ENCODE assay signal across 8 cellular contexts in genomic region chr7:4683884-4684565, GRCh38. TPM values are rescaled to one million over a fixed set of nuclear protein-coding genes. Genes with fewer than 3 reads are reported as not detected.
A peak's percentile ranks its signal among the peaks of the same experiment; 100 is the strongest.
DNase-seq lines count a peak whose midpoint lies in the region; ATAC-seq and TF ChIP-seq lines count a peak whose summit lies in the region.

No MANE protein-coding gene starts in this region.

- H3K27ac Mint-ChIP-seq in memory B cell, result peak overlapping the region; percentile 96

- TF ChIP-seq POLR2A in stomach (IDR thresholded peaks at IDR 0.05), result no peak

- H3K27ac ChIP-seq in HUES6 (ENCODE audit: low read depth, low read length) (no peak overlapping the region), stomach (peak overlapping the region; percentile 92 to 96 (median 93))

- peak overlapping the region; percentile 96 for H3K4me3 ChIP-seq in HUES6 (ENCODE audit: low read depth, low read length)
- peak overlapping the region; percentile 83 to 95 (median 92) for H3K4me3 ChIP-seq in stomach

- 1 to 2% (median 1%) methylated on average over 15 to 16 of the region's 16 CpGs for WGBS in stomach, 5 donors

- H3K27me3 Mint-ChIP-seq in memory B cell, result no peaks in the 10 kb centered on the region

- H3K9ac ChIP-seq in HUES6 (ENCODE audit: low read length), result peak overlapping the region; percentile 73

- H3K4me3 Mint-ChIP-seq in memory B cell, result peak overlapping the region; percentile 92

- TF ChIP-seq EP300 in stomach (IDR thresholded peaks at IDR 0.05), result no peak

- intact Hi-C loops in stomach (cut with DNase I; ENCODE audit: low total_unique reads), result loop anchor here (5.0 kb wide), 1 partner anchor 68 kb away; no protein-coding TSS in a partner anchor

- H3K36me3 ChIP-seq in HUES6 (ENCODE audit: control insufficient read depth, insufficient read depth, low read length), result no peaks in the 10 kb centered on the region
- no peaks in the 10 kb centered on the region for H3K36me3 ChIP-seq in stomach

- H3K27me3 ChIP-seq in HUES6 (ENCODE audit: control insufficient read depth, insufficient read depth, low read length) (peaks cover 30% of the 10 kb centered on the region), stomach (no peaks in the 10 kb centered on the region)

- peak; percentile 57 for ATAC-seq in memory B cell (ENCODE audit: low read depth)

- peaks cover 46% of the 10 kb centered on the region for H3K4me1 Mint-ChIP-seq in memory B cell

- H3K9me3 ChIP-seq in HUES6 (ENCODE audit: control insufficient read depth, insufficient read depth, low read depth, low read length) (no peaks in the 10 kb centered on the region), stomach (no peaks in the 10 kb centered on the region)

- H3K9me3 Mint-ChIP-seq in memory B cell, result peaks cover 1% of the 10 kb centered on the region

- DNase-seq in NCI-H748 (lab: John Stamatoyannopoulos, UW; ENCODE audit: unreplicated experiment) (peak; percentile 25), NCI-H748 treated with DMSO at 0.1 percent for 48 hours (lab: John Stamatoyannopoulos, UW) (no peak), memory B cell (ENCODE audit: low spot score in 2 of 2) (peak; percentile 25 to 42), stomach (peak; percentile 58), SKM-1 treated with dmso at 0.1 percent for 144 hours (lab: John Stamatoyannopoulos, UW; ENCODE audit: unreplicated experiment) (no peak)
- DNase-seq in activated CD4-positive, alpha-beta T cell treated with anti-CD3 and anti-CD28 coated beads for 4 hours, result peak; percentile 44 to 55
- peak; percentile 51 for DNase-seq in effector CD4-positive, alpha-beta T cell

- H3K36me3 Mint-ChIP-seq in memory B cell, result peaks cover 5% of the 10 kb centered on the region

- H3K4me1 ChIP-seq in HUES6 (ENCODE audit: control insufficient read depth, insufficient read depth, low read length), result peaks cover 17% of the 10 kb centered on the region
- H3K4me1 ChIP-seq in stomach, result peaks cover 16 to 65% (median 47%) of the 10 kb centered on the region in 4 donors

- TF ChIP-seq CTCF in stomach (IDR thresholded peaks at IDR 0.05), result peak in 2 of 7 experiments; percentile 5 to 10

RNA-seq across cellular contexts. Expression of gene FOXK1, which starts 1.9 kb away (rescaled TPM):
- total RNA-seq in stomach, result 10 to 100 TPM; 19.3 to 88.1 (median 27.2) TPM
- 1 to 10 TPM; 2.9 to 5.4 (median 3.9) TPM for polyA plus RNA-seq in stomach

Comparison
In these comparisons a context has a peak if more than half of its experiments do, and no peak if none do; other contexts are left out.
1. DNase-seq: peak in NCI-H748 (single experiment), activated CD4-positive, alpha-beta T cell treated with anti-CD3 and anti-CD28 coated beads for 4 hours (2 of 2), effector CD4-positive, alpha-beta T cell (single experiment), memory B cell (2 of 2) and stomach (single experiment); none in NCI-H748 treated with DMSO at 0.1 percent for 48 hours (single experiment) and SKM-1 treated with dmso at 0.1 percent for 144 hours (single experiment).